13 cellular contexts compared by ENCODE assay signal in genomic region chr10:103834436-103835095, GRCh38. TPM values are rescaled to one million over a fixed set of nuclear protein-coding genes. Genes with fewer than 3 reads are reported as not detected.
A peak's percentile ranks its signal among the peaks of the same experiment; 100 is the strongest.
DNase-seq lines count a peak whose midpoint lies in the region; ATAC-seq and TF ChIP-seq lines count a peak whose summit lies in the region.
"Had no signal": no experiment of that assay in that cellular context is flagged by ENCODE, and none has a peak within 500 bp of the region (broad histone marks: within the 10 kb centered on the region; RNA-seq: fewer than 3 reads in every experiment).

No MANE protein-coding gene starts in this region.

- peak overlapping the region; percentile 7; the same call in 1 of the 2 replicates for H3K4me3 ChIP-seq in HUES48 (ENCODE audit: low read depth, low read length)
- H3K4me3 ChIP-seq in gastroesophageal sphincter, result no peak overlapping the region
- no peak overlapping the region for H3K4me3 ChIP-seq in mucosa of descending colon
- no peak overlapping the region for H3K4me3 ChIP-seq in subcutaneous abdominal adipose tissue (ENCODE audit: low read depth in 1 of 5, low read length in 5 of 5)

- intact Hi-C loops in mucosa of descending colon (cut with DNase I, micrococcal nuclease), result no loop called here

- TF ChIP-seq EP300 in gastroesophageal sphincter (IDR thresholded peaks at IDR 0.05), result no peak

- H3K9me3 ChIP-seq in HUES48 (ENCODE audit: control insufficient read depth, insufficient read depth, low read length) (0 out of 2 replicates have a peak, but pooled peaks cover 4% of the 10 kb centered on the region), gastroesophageal sphincter (no peaks in the 10 kb centered on the region), mucosa of descending colon (no peaks in the 10 kb centered on the region), subcutaneous abdominal adipose tissue (ENCODE audit: control insufficient read depth in 5 of 5, low read length in 5 of 5) (no peaks in the 10 kb centered on the region)

- ATAC-seq in gastroesophageal sphincter (peak; percentile 26), mucosa of descending colon (peak; percentile 1)
- ATAC-seq: naive thymus-derived CD4-positive, alpha-beta T cell had no signal

- H3K36me3 ChIP-seq in HUES48 (ENCODE audit: control insufficient read depth, insufficient read depth, low read length), result no peaks in the 10 kb centered on the region
- no peaks in the 10 kb centered on the region for H3K36me3 ChIP-seq in gastroesophageal sphincter
- H3K36me3 ChIP-seq in mucosa of descending colon (ENCODE audit: low read depth), result no peaks in the 10 kb centered on the region
- H3K36me3 ChIP-seq in subcutaneous abdominal adipose tissue (ENCODE audit: control insufficient read depth in 5 of 5, insufficient read depth in 5 of 5, low read length in 5 of 5), result peaks cover 0 to 2% (median 0%) of the 10 kb centered on the region in 5 donors

- TF ChIP-seq CTCF in gastroesophageal sphincter (IDR thresholded peaks at IDR 0.05), result no peak
- no peak for TF ChIP-seq CTCF in mucosa of descending colon (IDR thresholded peaks at IDR 0.05)

- H3K27ac ChIP-seq in HUES48 (ENCODE audit: low read depth, low read length) (peak overlapping the region; percentile 52), gastroesophageal sphincter (peak overlapping the region in 3 of 4 donors; percentile 59 to 64 (median 62)), subcutaneous abdominal adipose tissue (ENCODE audit: low read depth, low read length) (peak overlapping the region; percentile 28)

- 57 to 61% methylated on average over 4 to 5 of the region's 5 CpGs for WGBS in gastroesophageal sphincter (ENCODE audit: low coverage in 1 of 2), 2 donors

- H3K27me3 ChIP-seq in HUES48 (ENCODE audit: control insufficient read depth, insufficient read depth, low read length) (no peaks in the 10 kb centered on the region), gastroesophageal sphincter (no peaks in the 10 kb centered on the region), subcutaneous abdominal adipose tissue (ENCODE audit: control insufficient read depth in 5 of 5, insufficient read depth in 4 of 5, low read length in 5 of 5) (peaks cover 0 to 5% (median 0%) of the 10 kb centered on the region in 5 donors)

- TF ChIP-seq POLR2A in gastroesophageal sphincter (IDR thresholded peaks at IDR 0.05), result no peak

- H3K4me1 ChIP-seq in HUES48 (ENCODE audit: control insufficient read depth, insufficient read depth, low read length), result peaks cover 33% of the 10 kb centered on the region
- peaks cover 0 to 56% (median 21%) of the 10 kb centered on the region in 3 donors for H3K4me1 ChIP-seq in gastroesophageal sphincter
- H3K4me1 ChIP-seq in mucosa of descending colon (ENCODE audit: low read depth), result peaks cover 45% of the 10 kb centered on the region
- peaks cover 17 to 40% (median 24%) of the 10 kb centered on the region in 5 donors for H3K4me1 ChIP-seq in subcutaneous abdominal adipose tissue (ENCODE audit: control insufficient read depth in 5 of 5, insufficient read depth in 5 of 5, low read length in 5 of 5)

- H3K9ac ChIP-seq in HUES48 (ENCODE audit: low read depth, low read length), result no peak overlapping the region
- no peak overlapping the region for H3K9ac ChIP-seq in subcutaneous abdominal adipose tissue (ENCODE audit: low read length in 5 of 5)

- DNase-seq in mucosa of descending colon, result no peak
- no peak for DNase-seq in GOT3 (lab: John Stamatoyannopoulos, UW)
- DNase-seq in foreskin melanocyte, result no peak
- no peak for DNase-seq in MV-4-11 (lab: John Stamatoyannopoulos, UW)
- no peak for DNase-seq in NCI-H345 treated with DMSO at 0.1 percent for 48 hours (lab: John Stamatoyannopoulos, UW; ENCODE audit: unreplicated experiment)
- DNase-seq: activated CD4-positive, alpha-beta T cell treated with anti-CD3 and anti-CD28 coated beads for 1 hour; activated T-cell treated with anti-CD3 and anti-CD28 coated beads, Interleukin-2, amount 50 U/mL, for 1 hour; DMS79; naive thymus-derived CD4-positive, alpha-beta T cell; NCI-H446 treated with DMSO at 0.1 percent for 48 hours had no signal

RNA-seq across cellular contexts. Expression of gene SH3PXD2A, which starts 20.8 kb away (rescaled TPM):
- total RNA-seq in gastroesophageal sphincter (10 to 100 TPM; 31.2 to 65.2 (median 39.5) TPM), mucosa of descending colon (10 to 100 TPM; 46.1 to 91.4 (median 60.6) TPM)
